Comparison of ENCODE assay signal across 26 cellular contexts in genomic region chr1:79785964-79786363, GRCh38.
"Had no signal": no experiment of that assay in that cellular context is flagged by ENCODE, and none has a peak within 500 bp of the region (broad histone marks: within the 10 kb centered on the region; RNA-seq: fewer than 3 reads in every experiment).

No MANE protein-coding gene starts in this region.

- H3K36me3 ChIP-seq: esophagus squamous epithelium, gastrocnemius medialis, heart right ventricle, left lung, lower lobe of right lung had no signal

- H3K27ac ChIP-seq: coronary artery, dorsolateral prefrontal cortex, epithelial cell of prostate, esophagus squamous epithelium, gastrocnemius medialis, heart right ventricle, left lung, lower lobe of right lung had no signal

- H3K4me1 ChIP-seq: esophagus squamous epithelium, gastrocnemius medialis, heart right ventricle, left lung, lower lobe of right lung had no signal

- DNase-seq: dermis blood vessel endothelial cell; dorsolateral prefrontal cortex; effector CD4-positive, alpha-beta T cell; effector memory CD4-positive, alpha-beta T cell; endodermal cell; erythroblast; esophagus squamous epithelium; foreskin fibroblast; foreskin melanocyte; gastrocnemius medialis; glutamatergic neuron; head of caudate nucleus; heart right ventricle; left cardiac atrium; left lung; left ventricle myocardium superior; lower lobe of right lung; mesenchymal stem cell; mucosa of descending colon had no signal

- H3K27me3 ChIP-seq: dorsolateral prefrontal cortex, esophagus squamous epithelium, gastrocnemius medialis, heart right ventricle, left lung had no signal

- FAIRE-seq: colon, endometrium, islet of Langerhans, keratinocyte had no signal

- H3K9me3 ChIP-seq: esophagus squamous epithelium, gastrocnemius medialis, heart right ventricle, lower lobe of right lung, mucosa of descending colon had no signal

- H3K4me3 ChIP-seq: coronary artery, dorsolateral prefrontal cortex, esophagus squamous epithelium, gastrocnemius medialis, heart right ventricle, left lung, lower lobe of right lung, mucosa of descending colon had no signal

- ATAC-seq: esophagus mucosa, gastrocnemius medialis, heart right ventricle, left cardiac atrium, left lung, left ventricle myocardium superior, lower lobe of right lung, mucosa of descending colon had no signal
